1 cellular context compared by ENCODE assay signal in the genomic region with DNA sequence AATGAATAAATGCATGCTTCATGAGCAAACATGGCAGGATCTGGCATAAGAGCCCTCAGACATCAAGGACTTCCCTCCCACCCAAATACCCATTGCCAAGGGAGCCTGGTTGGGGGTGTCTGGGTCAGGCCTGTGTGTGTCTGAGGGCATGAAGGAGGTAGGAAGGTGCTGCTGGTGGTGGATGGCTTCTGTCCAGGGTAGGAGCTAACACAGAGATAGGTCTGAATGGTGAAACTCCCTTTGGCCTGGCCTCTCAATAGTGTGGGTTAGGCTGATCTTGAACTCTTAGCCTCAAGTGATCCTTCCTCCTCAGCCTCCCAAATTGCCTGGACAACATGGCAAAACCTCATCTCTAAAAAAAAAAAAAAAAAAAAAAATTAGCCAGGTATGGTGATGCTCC.
TF ChIP-seq lines count a peak whose summit lies in the region.

No MANE protein-coding gene starts in this region.

TF ChIP-seq in GM12878, 131 proteins besides CTCF, POLR2A, EP300 and RAD21:
- TF ChIP-seq FOXM1 (IDR thresholded peaks at IDR 0.05; ENCODE audit: low read depth, low read length), result no peak
- TF ChIP-seq ZZZ3 (IDR thresholded peaks at IDR 0.05; ENCODE audit: control insufficient read depth, insufficient read length, low read depth), result no peak
- TF ChIP-seq SUPT20H (IDR thresholded peaks at IDR 0.05; ENCODE audit: borderline replicate concordance, control insufficient read depth, low read depth, low read length), result no peak
- TF ChIP-seq BCL11A (IDR thresholded peaks at IDR 0.05; ENCODE audit: low read depth, low read length), result no peak
- TF ChIP-seq, protein P1, sequence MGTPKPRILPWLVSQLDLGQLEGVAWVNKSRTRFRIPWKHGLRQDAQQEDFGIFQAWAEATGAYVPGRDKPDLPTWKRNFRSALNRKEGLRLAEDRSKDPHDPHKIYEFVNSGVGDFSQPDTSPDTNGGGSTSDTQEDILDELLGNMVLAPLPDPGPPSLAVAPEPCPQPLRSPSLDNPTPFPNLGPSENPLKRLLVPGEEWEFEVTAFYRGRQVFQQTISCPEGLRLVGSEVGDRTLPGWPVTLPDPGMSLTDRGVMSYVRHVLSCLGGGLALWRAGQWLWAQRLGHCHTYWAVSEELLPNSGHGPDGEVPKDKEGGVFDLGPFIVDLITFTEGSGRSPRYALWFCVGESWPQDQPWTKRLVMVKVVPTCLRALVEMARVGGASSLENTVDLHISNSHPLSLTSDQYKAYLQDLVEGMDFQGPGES (IDR thresholded peaks at IDR 0.05), result no peak
- no peak for TF ChIP-seq ESRRA (IDR thresholded peaks at IDR 0.05; ENCODE audit: low read length)
- TF ChIP-seq BMI1 (IDR thresholded peaks at IDR 0.05; ENCODE audit: borderline replicate concordance), result no peak
- TF ChIP-seq HDAC6 (IDR thresholded peaks at IDR 0.05; ENCODE audit: unreplicated experiment), result no peak
- no peak for TF ChIP-seq NFXL1 (IDR thresholded peaks at IDR 0.05; ENCODE audit: borderline replicate concordance)
- no peak for TF ChIP-seq IKZF1 (conservative IDR thresholded peaks at IDR 0.05)
- TF ChIP-seq SMARCA5 (IDR thresholded peaks at IDR 0.05), result no peak
- no peak for TF ChIP-seq IKZF2 (IDR thresholded peaks at IDR 0.05)
- no peak for TF ChIP-seq GATAD2B (conservative IDR thresholded peaks at IDR 0.05; ENCODE audit: low read depth)
- TF ChIP-seq, protein P2, sequence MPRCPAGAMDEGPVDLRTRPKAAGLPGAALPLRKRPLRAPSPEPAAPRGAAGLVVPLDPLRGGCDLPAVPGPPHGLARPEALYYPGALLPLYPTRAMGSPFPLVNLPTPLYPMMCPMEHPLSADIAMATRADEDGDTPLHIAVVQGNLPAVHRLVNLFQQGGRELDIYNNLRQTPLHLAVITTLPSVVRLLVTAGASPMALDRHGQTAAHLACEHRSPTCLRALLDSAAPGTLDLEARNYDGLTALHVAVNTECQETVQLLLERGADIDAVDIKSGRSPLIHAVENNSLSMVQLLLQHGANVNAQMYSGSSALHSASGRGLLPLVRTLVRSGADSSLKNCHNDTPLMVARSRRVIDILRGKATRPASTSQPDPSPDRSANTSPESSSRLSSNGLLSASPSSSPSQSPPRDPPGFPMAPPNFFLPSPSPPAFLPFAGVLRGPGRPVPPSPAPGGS (IDR thresholded peaks at IDR 0.05; ENCODE audit: borderline replicate concordance, insufficient read depth, low read depth, low read length, poor library complexity, severe bottlenecking), result no peak
- TF ChIP-seq, protein P3, sequence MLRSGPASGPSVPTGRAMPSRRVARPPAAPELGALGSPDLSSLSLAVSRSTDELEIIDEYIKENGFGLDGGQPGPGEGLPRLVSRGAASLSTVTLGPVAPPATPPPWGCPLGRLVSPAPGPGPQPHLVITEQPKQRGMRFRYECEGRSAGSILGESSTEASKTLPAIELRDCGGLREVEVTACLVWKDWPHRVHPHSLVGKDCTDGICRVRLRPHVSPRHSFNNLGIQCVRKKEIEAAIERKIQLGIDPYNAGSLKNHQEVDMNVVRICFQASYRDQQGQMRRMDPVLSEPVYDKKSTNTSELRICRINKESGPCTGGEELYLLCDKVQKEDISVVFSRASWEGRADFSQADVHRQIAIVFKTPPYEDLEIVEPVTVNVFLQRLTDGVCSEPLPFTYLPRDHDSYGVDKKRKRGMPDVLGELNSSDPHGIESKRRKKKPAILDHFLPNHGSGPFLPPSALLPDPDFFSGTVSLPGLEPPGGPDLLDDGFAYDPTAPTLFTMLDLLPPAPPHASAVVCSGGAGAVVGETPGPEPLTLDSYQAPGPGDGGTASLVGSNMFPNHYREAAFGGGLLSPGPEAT (IDR thresholded peaks at IDR 0.05; ENCODE audit: low read depth), result no peak
- TF ChIP-seq RUNX3 (IDR thresholded peaks at IDR 0.05; ENCODE audit: low read length), result no peak
- TF ChIP-seq ZSCAN29 (IDR thresholded peaks at IDR 0.05), result no peak
- TF ChIP-seq CBFB (IDR thresholded peaks at IDR 0.05; ENCODE audit: low read depth), result no peak
TF ChIP-seq in GM12878: peak in this region for 0.
